In the genomic region with DNA sequence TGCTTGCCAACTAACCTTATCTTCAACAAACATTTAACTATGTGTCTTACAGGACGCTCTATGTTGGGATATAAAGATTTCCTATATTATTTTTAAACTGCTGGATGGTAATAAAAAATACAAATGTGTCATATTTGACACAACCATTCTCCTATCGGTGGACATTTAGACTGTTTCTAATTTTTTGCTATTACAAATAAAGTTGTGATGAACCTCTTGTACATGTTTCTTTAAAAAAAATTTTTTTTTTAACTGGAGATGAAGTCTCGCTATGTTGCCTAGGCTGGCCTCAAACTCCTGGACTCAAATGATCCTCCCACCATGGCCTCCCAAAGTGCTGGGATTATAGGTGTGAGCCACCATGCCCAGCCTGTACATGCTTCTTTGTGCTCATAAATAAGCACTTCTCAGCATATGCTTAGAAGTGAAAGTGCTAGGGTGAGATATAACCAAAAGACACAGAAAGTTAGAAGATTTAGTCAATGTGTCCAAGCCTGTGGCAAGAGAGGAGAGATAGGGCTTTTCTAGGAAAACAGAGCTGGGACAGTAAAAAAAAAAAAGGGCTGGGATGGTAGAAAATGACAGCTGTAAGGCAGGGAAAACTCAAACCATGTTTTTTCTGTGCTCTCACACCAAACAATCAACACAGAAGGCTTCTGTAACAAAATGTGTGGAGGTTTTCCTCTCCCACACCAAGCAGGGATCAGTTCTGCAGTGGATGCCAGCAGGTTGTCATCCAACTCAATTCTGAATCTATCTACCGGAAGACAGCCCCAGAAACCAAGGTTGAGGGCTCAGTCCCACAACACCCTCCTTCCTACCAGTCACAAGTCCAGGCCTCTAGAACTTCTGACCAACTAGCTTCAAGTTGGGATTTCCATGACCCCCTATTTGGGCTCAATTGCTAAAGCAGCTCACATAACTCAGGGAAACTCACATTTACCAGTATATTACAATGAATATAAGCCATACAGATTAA, we compare ENCODE assay signal across 1 cellular context.
TF ChIP-seq lines count a peak whose summit lies in the region.

No MANE protein-coding gene starts in this region.

TF ChIP-seq in HepG2, 621 proteins besides CTCF, POLR2A, EP300 and RAD21:
- TF ChIP-seq CBX1 (IDR thresholded peaks at IDR 0.05; ENCODE audit: low read depth) (no peak), PHF8 (CRISPR knock-in tag; IDR thresholded peaks at IDR 0.05) (no peak), FOSL1 (CRISPR knock-in tag; IDR thresholded peaks at IDR 0.05; ENCODE audit: borderline replicate concordance) (no peak), NONO (IDR thresholded peaks at IDR 0.05) (no peak), NONO (CRISPR knock-in tag; conservative IDR thresholded peaks at IDR 0.05) (no peak), ZNF83 (CRISPR knock-in tag; IDR thresholded peaks at IDR 0.05; ENCODE audit: borderline replicate concordance) (no peak)
- TF ChIP-seq, protein P1, sequence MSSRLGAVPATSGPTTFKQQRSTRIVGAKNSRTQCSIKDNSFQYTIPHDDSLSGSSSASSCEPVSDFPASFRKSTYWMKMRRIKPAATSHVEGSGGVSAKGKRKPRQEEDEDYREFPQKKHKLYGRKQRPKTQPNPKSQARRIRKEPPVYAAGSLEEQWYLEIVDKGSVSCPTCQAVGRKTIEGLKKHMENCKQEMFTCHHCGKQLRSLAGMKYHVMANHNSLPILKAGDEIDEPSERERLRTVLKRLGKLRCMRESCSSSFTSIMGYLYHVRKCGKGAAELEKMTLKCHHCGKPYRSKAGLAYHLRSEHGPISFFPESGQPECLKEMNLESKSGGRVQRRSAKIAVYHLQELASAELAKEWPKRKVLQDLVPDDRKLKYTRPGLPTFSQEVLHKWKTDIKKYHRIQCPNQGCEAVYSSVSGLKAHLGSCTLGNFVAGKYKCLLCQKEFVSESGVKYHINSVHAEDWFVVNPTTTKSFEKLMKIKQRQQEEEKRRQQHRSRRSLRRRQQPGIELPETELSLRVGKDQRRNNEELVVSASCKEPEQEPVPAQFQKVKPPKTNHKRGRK (CRISPR knock-in tag; IDR thresholded peaks at IDR 0.05): no peak
- TF ChIP-seq, protein P2, sequence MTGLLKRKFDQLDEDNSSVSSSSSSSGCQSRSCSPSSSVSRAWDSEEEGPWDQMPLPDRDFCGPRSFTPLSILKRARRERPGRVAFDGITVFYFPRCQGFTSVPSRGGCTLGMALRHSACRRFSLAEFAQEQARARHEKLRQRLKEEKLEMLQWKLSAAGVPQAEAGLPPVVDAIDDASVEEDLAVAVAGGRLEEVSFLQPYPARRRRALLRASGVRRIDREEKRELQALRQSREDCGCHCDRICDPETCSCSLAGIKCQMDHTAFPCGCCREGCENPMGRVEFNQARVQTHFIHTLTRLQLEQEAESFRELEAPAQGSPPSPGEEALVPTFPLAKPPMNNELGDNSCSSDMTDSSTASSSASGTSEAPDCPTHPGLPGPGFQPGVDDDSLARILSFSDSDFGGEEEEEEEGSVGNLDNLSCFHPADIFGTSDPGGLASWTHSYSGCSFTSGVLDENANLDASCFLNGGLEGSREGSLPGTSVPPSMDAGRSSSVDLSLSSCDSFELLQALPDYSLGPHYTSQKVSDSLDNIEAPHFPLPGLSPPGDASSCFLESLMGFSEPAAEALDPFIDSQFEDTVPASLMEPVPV (CRISPR knock-in tag; IDR thresholded peaks at IDR 0.05): no peak
- TF ChIP-seq, protein P3, sequence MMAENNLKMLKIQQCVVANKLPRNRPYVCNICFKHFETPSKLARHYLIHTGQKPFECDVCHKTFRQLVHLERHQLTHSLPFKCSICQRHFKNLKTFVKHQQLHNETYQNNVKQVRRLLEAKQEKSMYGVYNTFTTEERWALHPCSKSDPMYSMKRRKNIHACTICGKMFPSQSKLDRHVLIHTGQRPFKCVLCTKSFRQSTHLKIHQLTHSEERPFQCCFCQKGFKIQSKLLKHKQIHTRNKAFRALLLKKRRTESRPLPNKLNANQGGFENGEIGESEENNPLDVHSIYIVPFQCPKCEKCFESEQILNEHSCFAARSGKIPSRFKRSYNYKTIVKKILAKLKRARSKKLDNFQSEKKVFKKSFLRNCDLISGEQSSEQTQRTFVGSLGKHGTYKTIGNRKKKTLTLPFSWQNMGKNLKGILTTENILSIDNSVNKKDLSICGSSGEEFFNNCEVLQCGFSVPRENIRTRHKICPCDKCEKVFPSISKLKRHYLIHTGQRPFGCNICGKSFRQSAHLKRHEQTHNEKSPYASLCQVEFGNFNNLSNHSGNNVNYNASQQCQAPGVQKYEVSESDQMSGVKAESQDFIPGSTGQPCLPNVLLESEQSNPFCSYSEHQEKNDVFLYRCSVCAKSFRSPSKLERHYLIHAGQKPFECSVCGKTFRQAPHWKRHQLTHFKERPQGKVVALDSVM (CRISPR knock-in tag; IDR thresholded peaks at IDR 0.05): peak; percentile 37; the same call in 1 of the 2 replicates
